ENCODE assay signal across 11 cellular contexts in the genomic region with DNA sequence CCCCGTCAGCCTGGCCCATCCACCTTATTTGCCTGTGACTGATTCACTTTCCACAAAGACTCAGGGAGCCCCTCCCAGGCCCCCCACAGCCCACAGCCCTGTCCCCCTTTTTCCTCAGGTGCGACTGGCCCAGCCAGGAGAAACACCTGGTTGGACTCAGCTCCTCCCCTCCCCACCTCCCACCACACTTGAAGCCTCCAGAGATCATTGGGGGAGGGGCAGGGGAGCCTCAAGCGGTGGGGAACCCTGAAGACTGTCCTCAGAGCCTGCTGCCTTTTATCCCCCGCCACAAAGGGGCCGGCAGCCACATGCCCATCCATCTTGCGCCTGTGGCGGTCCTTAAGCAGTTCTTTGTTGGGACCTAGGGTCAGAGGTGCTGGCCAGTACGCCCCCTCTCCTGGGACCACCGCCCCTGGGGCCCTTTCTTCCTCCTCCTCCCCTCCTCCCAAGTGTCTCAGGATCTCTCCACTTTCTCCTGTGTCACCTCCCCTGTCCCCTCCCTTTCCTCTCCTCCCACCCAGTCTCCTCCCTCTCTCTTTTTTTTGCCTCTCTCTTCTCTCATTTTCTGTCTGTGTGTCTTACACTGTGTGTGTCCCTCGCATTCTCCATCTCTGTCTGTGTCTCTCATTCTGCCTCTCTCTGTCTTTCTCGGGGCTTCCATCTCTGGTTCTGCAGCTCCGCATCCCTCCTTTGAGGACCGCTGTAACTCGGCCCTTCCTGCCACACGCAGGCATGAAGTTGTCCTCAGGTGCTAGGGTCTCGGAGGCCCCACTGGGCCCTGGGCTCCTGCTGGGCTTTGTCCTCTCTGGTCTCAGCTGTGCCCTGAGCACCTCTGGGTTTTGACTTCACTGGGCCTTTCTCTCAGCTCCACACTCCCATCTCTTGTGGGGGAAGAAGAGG. TPM values are rescaled to one million over a fixed set of nuclear protein-coding genes. Genes with fewer than 3 reads are reported as not detected.
A peak's percentile ranks its signal among the peaks of the same experiment; 100 is the strongest.
DNase-seq lines count a peak whose midpoint lies in the region; ATAC-seq and TF ChIP-seq lines count a peak whose summit lies in the region.
"Had no signal": no experiment of that assay in that cellular context is flagged by ENCODE, and none has a peak within 500 bp of the region (broad histone marks: within the 10 kb centered on the region; RNA-seq: fewer than 3 reads in every experiment).

No MANE protein-coding gene starts in this region.

- no peak for TF ChIP-seq CTCF in body of pancreas (IDR thresholded peaks at IDR 0.05)

- CTCF ChIA-PET in naive thymus-derived CD4-positive, alpha-beta T cell (lab: Charles Lee): interaction anchor here (1.3 to 1.7 kb wide), 3 partner anchors 13 to 35 kb away, joined by 3 to 7 read pairs (median 7); no protein-coding TSS in a partner anchor

- intact Hi-C loops in body of pancreas (cut with DNase I): loop anchor here (10.0 kb wide), 1 partner anchor 192 kb away; no protein-coding TSS in a partner anchor
- intact Hi-C loops in naive thymus-derived CD4-positive, alpha-beta T cell (cut with micrococcal nuclease): no loop called here

- peak overlapping the region in 1 of 4 donors; percentile 6 for H3K27ac ChIP-seq in body of pancreas
- no peak overlapping the region for H3K27ac ChIP-seq in naive thymus-derived CD4-positive, alpha-beta T cell (ENCODE audit: low read depth, low read length)
- H3K27ac ChIP-seq: testis had no signal

- peaks cover 0 to 7% (median 0%) of the 10 kb centered on the region in 5 donors for H3K36me3 Mint-ChIP-seq in naive thymus-derived CD4-positive, alpha-beta T cell

- H3K4me3 ChIP-seq in body of pancreas: no peak overlapping the region
- no peak overlapping the region for H3K4me3 ChIP-seq in naive thymus-derived CD4-positive, alpha-beta T cell (ENCODE audit: low read length)
- H3K4me3 ChIP-seq: testis had no signal

- H3K27me3 Mint-ChIP-seq in naive thymus-derived CD4-positive, alpha-beta T cell: peaks cover 53 to 73% (median 60%) of the 10 kb centered on the region in 5 donors

- no peak for TF ChIP-seq POLR2A in body of pancreas (IDR thresholded peaks at IDR 0.05)

- H3K4me3 Mint-ChIP-seq in naive thymus-derived CD4-positive, alpha-beta T cell: peak overlapping the region in 4 of 10 donors; percentile 5 to 62 (median 50)

- 44 to 62% methylated on average over 13 to 15 of the region's 16 CpGs for WGBS in body of pancreas, 2 donors

- no peaks in the 10 kb centered on the region for H3K9me3 ChIP-seq in body of pancreas
- no peaks in the 10 kb centered on the region for H3K9me3 ChIP-seq in naive thymus-derived CD4-positive, alpha-beta T cell (ENCODE audit: control insufficient read depth in 2 of 3, low read length in 3 of 3)
- H3K9me3 ChIP-seq: testis had no signal

- H3K36me3 ChIP-seq in body of pancreas (replicated peaks in 1 of 2; ENCODE audit: insufficient read depth in 1 of 2, low read depth in 2 of 2): no peaks in the 10 kb centered on the region
- H3K36me3 ChIP-seq in naive thymus-derived CD4-positive, alpha-beta T cell (ENCODE audit: control insufficient read depth in 2 of 3, insufficient read depth in 3 of 3, low read length in 3 of 3): no peaks in the 10 kb centered on the region

- no peaks in the 10 kb centered on the region for H3K9me3 Mint-ChIP-seq in naive thymus-derived CD4-positive, alpha-beta T cell

- peak; percentile 78 for DNase-seq in DMS79 treated with DMSO at 0.1 percent for 48 hours (lab: John Stamatoyannopoulos, UW)
- peak; percentile 91 for DNase-seq in NCI-H187 treated with DMSO at 0.1 percent for 48 hours (lab: John Stamatoyannopoulos, UW)
- DNase-seq in body of pancreas: peak; percentile 67 to 84 (median 84)
- DNase-seq in naive thymus-derived CD4-positive, alpha-beta T cell: peak in 1 of 9 donors; percentile 30
- no peak for DNase-seq in EL
- no peak for DNase-seq in GM19240 (ENCODE audit: insufficient read length, low spot score)
- DNase-seq in mesenteric fat pad (ENCODE audit: low spot score): no peak
- DNase-seq: activated T-cell treated with anti-CD3 and anti-CD28 coated beads, Interleukin-2, amount 50 U/mL, for 48 hours had no signal

- peak; percentile 75 for ATAC-seq in body of pancreas
- peak; percentile 2 for ATAC-seq in naive thymus-derived CD4-positive, alpha-beta T cell
- no peak for ATAC-seq in GM19463 (IDR thresholded peaks at IDR 0.05; ENCODE audit: unreplicated experiment)
- ATAC-seq: right cardiac atrium had no signal

- H3K27me3 ChIP-seq in body of pancreas: no peaks in the 10 kb centered on the region
- H3K27me3 ChIP-seq in naive thymus-derived CD4-positive, alpha-beta T cell (ENCODE audit: control insufficient read depth in 2 of 2, insufficient read depth in 2 of 2, low read length in 2 of 2): peaks cover 0 to 5% of the 10 kb centered on the region in 2 donors
- H3K27me3 ChIP-seq: testis had no signal

- peak overlapping the region in 2 of 9 donors; percentile 53 to 55 for H3K27ac Mint-ChIP-seq in naive thymus-derived CD4-positive, alpha-beta T cell

- POLR2A ChIA-PET in naive thymus-derived CD4-positive, alpha-beta T cell (lab: Charles Lee): interaction anchor here (0.5 to 6.7 kb wide), 3 partner anchors 10 to 34 kb away, joined by 3 to 53 read pairs (median 3); partner anchors contain the start of genes ISG20L2 and METTL25B

- H3K4me1 Mint-ChIP-seq in naive thymus-derived CD4-positive, alpha-beta T cell: peaks cover 18 to 30% (median 25%) of the 10 kb centered on the region in 7 donors

- peaks cover 30% of the 10 kb centered on the region for H3K4me1 ChIP-seq in body of pancreas
- peaks cover 5 to 14% of the 10 kb centered on the region in 2 donors for H3K4me1 ChIP-seq in naive thymus-derived CD4-positive, alpha-beta T cell (ENCODE audit: control insufficient read depth in 2 of 2, insufficient read depth in 2 of 2, low read length in 2 of 2)

RNA-seq across cellular contexts. Expression of gene CRABP2, which starts 12.2 kb away (rescaled TPM):
- total RNA-seq in body of pancreas (1 to 10 TPM in 1 of 2 donors, under 1 TPM in 1; 0.99 to 3.6 TPM), mesenteric fat pad (6.7 TPM)
- 1 to 10 TPM in 4 of 5 experiments, under 1 TPM in 1; 0.38 to 2.5 (median 1.4) TPM for total RNA-seq in naive thymus-derived CD4-positive, alpha-beta T cell
- polyA plus RNA-seq in naive thymus-derived CD4-positive, alpha-beta T cell: 1 to 10 TPM in 1 of 2 donors, under 1 TPM in 1; 0.40 to 1.1 TPM

RNA-seq across cellular contexts. Expression of gene NES, which starts 16.0 kb away (rescaled TPM):
- total RNA-seq in body of pancreas (10 to 100 TPM in 1 of 2 donors, 1 to 10 TPM in 1; 4.2 to 12.2 TPM), mesenteric fat pad (49.5 TPM)
- total RNA-seq in naive thymus-derived CD4-positive, alpha-beta T cell: under 1 TPM in 1 of 5 experiments, not detected in 4; 0.05 TPM
- polyA plus RNA-seq in naive thymus-derived CD4-positive, alpha-beta T cell: not detected

RNA-seq across cellular contexts. Expression of gene METTL25B, which starts 35.1 kb away (rescaled TPM):
- total RNA-seq in body of pancreas (10 to 100 TPM; 14.5 to 68.2 TPM), mesenteric fat pad (20.0 TPM)
- 10 to 100 TPM; 16.0 to 29.8 (median 29.1) TPM for total RNA-seq in naive thymus-derived CD4-positive, alpha-beta T cell
- 1 to 10 TPM; 4.4 to 5.1 TPM for polyA plus RNA-seq in naive thymus-derived CD4-positive, alpha-beta T cell

RNA-seq across cellular contexts. Expression of gene ISG20L2, which starts 35.4 kb away (rescaled TPM):
- 10 to 100 TPM; 11.9 to 14.3 TPM for total RNA-seq in body of pancreas
- 10 to 100 TPM; 44.7 to 59.9 (median 53.9) TPM for total RNA-seq in naive thymus-derived CD4-positive, alpha-beta T cell
- 10 to 100 TPM; 15.3 to 20.6 TPM for polyA plus RNA-seq in naive thymus-derived CD4-positive, alpha-beta T cell
- 24.4 TPM for total RNA-seq in mesenteric fat pad

RNA-seq across cellular contexts. Expression of gene MRPL24, which starts 47.7 kb away (rescaled TPM):
- 10 to 100 TPM; 25.2 to 62.0 TPM for total RNA-seq in body of pancreas
- total RNA-seq in naive thymus-derived CD4-positive, alpha-beta T cell: 10 to 100 TPM; 19.1 to 68.9 (median 47.2) TPM
- polyA plus RNA-seq in naive thymus-derived CD4-positive, alpha-beta T cell: 10 to 100 TPM; 86.3 to 98.0 TPM
- total RNA-seq in mesenteric fat pad: 89.6 TPM

Comparison
In these comparisons a context has a peak if more than half of its experiments do, and no peak if none do; other contexts are left out.
1. DNase-seq: peak in DMS79 treated with DMSO at 0.1 percent for 48 hours (single experiment), NCI-H187 treated with DMSO at 0.1 percent for 48 hours (single experiment) and body of pancreas (4 of 4); none in EL (single experiment), GM19240 (single experiment) and mesenteric fat pad (single experiment).
2. RNA of gene NES, which starts 16.0 kb away (total RNA-seq): 49.5 TPM in mesenteric fat pad (single experiment) and 4.2 to 12.2 TPM in body of pancreas; 0.05 TPM in naive thymus-derived CD4-positive, alpha-beta T cell; every median in the first group is over 4 times any median in the second.